In genomic region chr11:5291207-5291838, GRCh38 we compare ENCODE assay signal across 8 cellular contexts. TPM values are rescaled to one million over a fixed set of nuclear protein-coding genes. Genes with fewer than 3 reads are reported as not detected.
DNase-seq lines count a peak whose midpoint lies in the region; ATAC-seq and TF ChIP-seq lines count a peak whose summit lies in the region.

No MANE protein-coding gene starts in this region.

- no peaks in the 10 kb centered on the region for H3F3A ChIP-seq in Loucy (ENCODE audit: low read depth)

- H3K9ac ChIP-seq in HCT116 (ENCODE audit: low read length) (no peak overlapping the region), Loucy (ENCODE audit: low read depth, low read length, poor library complexity, severe bottlenecking) (no peak overlapping the region)

- POLR2A ChIA-PET in HCT116 (lab: Charles Lee): no interaction called here

- H3K4me3 ChIP-seq in HCT116 (replicated peaks in 1 of 2; ENCODE audit: low read depth in 1 of 2, low read length in 2 of 2) (no peak overlapping the region), Loucy (ENCODE audit: low read length, poor library complexity, severe bottlenecking) (no peak overlapping the region), upper lobe of right lung (no peak overlapping the region)

- H3K36me3 ChIP-seq in HCT116 (ENCODE audit: control insufficient read depth in 1 of 2, insufficient read depth in 2 of 2, low read length in 2 of 2) (peaks cover 0 to 3% of the 10 kb centered on the region in 2 experiments; a peak in 1 of 4 replicates), Loucy (ENCODE audit: insufficient read depth, low read length) (no peaks in the 10 kb centered on the region), upper lobe of right lung (no peaks in the 10 kb centered on the region)

- RAD21 ChIA-PET in HCT116 (lab: Charles Lee; ENCODE audit: low non-redundant PET in 1 of 2, low total read pairs in 2 of 2, uncharacterized antibody in 2 of 2, unreplicated experiment in 2 of 2): no interaction called here

- CTCF ChIA-PET in HCT116 (lab: Charles Lee): interaction anchor here (0.9 to 1.6 kb wide), 6 partner anchors 8 to 168 kb away, joined by 3 to 7 read pairs (median 4); no protein-coding TSS in a partner anchor

- H4K20me1 ChIP-seq in HCT116 (ENCODE audit: insufficient read depth) (no peaks in the 10 kb centered on the region; the same call in 1 of the 2 replicates), Loucy (ENCODE audit: insufficient read depth, low read length, poor library complexity, severe bottlenecking) (no peaks in the 10 kb centered on the region)

- DNase-seq in NOMO-1 treated with DMSO at 0.1 percent for 48 hours (lab: John Stamatoyannopoulos, UW; ENCODE audit: unreplicated experiment) (peak; percentile 1), NOMO-1 treated with dmso at 0.1 percent for 144 hours (lab: John Stamatoyannopoulos, UW; ENCODE audit: unreplicated experiment) (no peak), HCT116 (ENCODE audit: low read depth, low spot score) (peak; percentile 35), cerebellar cortex (ENCODE audit: low spot score) (peak; percentile 15), upper lobe of right lung (no peak), DMS153 (lab: John Stamatoyannopoulos, UW) (no peak), medulla oblongata (ENCODE audit: extremely low spot score) (no peak)

- BruUV-seq in HCT116 (replicated peaks; lab: Mats Ljungman, UMichigan): no TSS peak

- intact Hi-C loops in HCT116 (cut with micrococcal nuclease): loop anchor here (1.0 to 5.0 kb wide), 4 partner anchors 86 to 664 kb away; partner anchors contain the start of gene OR52N2
- intact Hi-C loops in upper lobe of right lung (cut with DNase I): no loop called here

- no peak for TF ChIP-seq POLR2A in HCT116 (IDR thresholded peaks at IDR 0.05; ENCODE audit: borderline replicate concordance, extremely low read depth, insufficient read depth, insufficient read length)

- H3K27me3 ChIP-seq in HCT116 (ENCODE audit: insufficient read depth, low read length) (no peaks in the 10 kb centered on the region), Loucy (ENCODE audit: insufficient read depth, low read length, poor library complexity, severe bottlenecking) (no peaks in the 10 kb centered on the region), upper lobe of right lung (no peaks in the 10 kb centered on the region)

- H3K9me2 ChIP-seq in HCT116 (ENCODE audit: insufficient read depth): no peaks in the 10 kb centered on the region
- no peaks in the 10 kb centered on the region for H3K9me2 ChIP-seq in Loucy (replicated peaks; ENCODE audit: low read depth, low read length)

- ATAC-seq in HCT116: peak; percentile 91
- ATAC-seq in upper lobe of right lung: peak; percentile 30

- TF ChIP-seq CTCF in HCT116 (IDR thresholded peaks at IDR 0.05 in 2 of 3, conservative IDR thresholded peaks at IDR 0.05 in 1 of 3; ENCODE audit: borderline replicate concordance in 1 of 3, insufficient read depth in 1 of 3, low read depth in 2 of 3, low read length in 2 of 3) (peak; percentile 71 to 87 (median 79)), Loucy (conservative IDR thresholded peaks at IDR 0.05; ENCODE audit: low read length) (peak; percentile 71), upper lobe of right lung (IDR thresholded peaks at IDR 0.05) (peak; percentile 24)

- no peak overlapping the region for H3K4me2 ChIP-seq in HCT116 (ENCODE audit: low read length)
- H3K4me2 ChIP-seq in Loucy (ENCODE audit: low read depth, low read length, poor library complexity, severe bottlenecking): no peak overlapping the region

- H3K79me2 ChIP-seq in HCT116 (ENCODE audit: insufficient read depth, low read length) (no peaks in the 10 kb centered on the region), Loucy (ENCODE audit: insufficient read depth, low read length) (no peaks in the 10 kb centered on the region)

- H2AFZ ChIP-seq in HCT116 (ENCODE audit: low read depth, low read length, poor library complexity, severe bottlenecking) (no peak overlapping the region), Loucy (ENCODE audit: low read length) (peak overlapping the region; percentile 38; the same call in 1 of the 2 replicates)

- H3K9me3 ChIP-seq in HCT116 (ENCODE audit: control insufficient read depth in 1 of 2, insufficient read depth in 1 of 2, low read depth in 1 of 2, low read length in 2 of 2): no peaks in the 10 kb centered on the region
- no peaks in the 10 kb centered on the region for H3K9me3 ChIP-seq in Loucy (ENCODE audit: insufficient read depth, low read depth, low read length)
- H3K9me3 ChIP-seq in upper lobe of right lung: no peaks in the 10 kb centered on the region

- no peak overlapping the region for H3K27ac ChIP-seq in HCT116 (ENCODE audit: low read depth, low read length)
- no peak overlapping the region for H3K27ac ChIP-seq in upper lobe of right lung

- H3K4me1 ChIP-seq in HCT116 (ENCODE audit: control insufficient read depth in 1 of 2, insufficient read depth in 2 of 2, low read length in 2 of 2) (peaks cover 0 to 5% of the 10 kb centered on the region in 2 experiments; a peak in 1 of 4 replicates), Loucy (ENCODE audit: insufficient read depth, low read length, poor library complexity, severe bottlenecking) (no peaks in the 10 kb centered on the region), upper lobe of right lung (no peaks in the 10 kb centered on the region)

- peak; percentile 82 for TF ChIP-seq RAD21 in HCT116 (IDR thresholded peaks at IDR 0.05; ENCODE audit: low read depth)

TF ChIP-seq in HCT116, 20 proteins besides CTCF, POLR2A, EP300 and RAD21:
- peak; percentile 75 for TF ChIP-seq YY1 (IDR thresholded peaks at IDR 0.05; ENCODE audit: extremely low read depth, insufficient replicate concordance, low read depth, low read length)
- TF ChIP-seq SIN3A (IDR thresholded peaks at IDR 0.05; ENCODE audit: low read depth): no peak
- no peak for TF ChIP-seq SP1 (IDR thresholded peaks at IDR 0.05; ENCODE audit: low read depth)
- TF ChIP-seq REST (IDR thresholded peaks at IDR 0.05; ENCODE audit: low read depth): no peak

RNA-seq across cellular contexts. Expression of gene OR51B4, which starts 10.4 kb away (rescaled TPM):
- total RNA-seq in HCT116 (2021; ENCODE audit: unreplicated experiment) (43.7 TPM), upper lobe of right lung (not detected)
- polyA plus RNA-seq in HCT116 (2012): 19.8 and 28.4 TPM in 2 replicates

RNA-seq across cellular contexts. Expression of gene HBE1, which starts 21.6 kb away (rescaled TPM):
- total RNA-seq in HCT116 (2021; ENCODE audit: unreplicated experiment): 212 TPM
- polyA plus RNA-seq in HCT116 (2012): 273 TPM in 2 replicates
- not detected for total RNA-seq in upper lobe of right lung

RNA-seq across cellular contexts. Expression of gene OR51B2, which starts 32.8 kb away (rescaled TPM):
- total RNA-seq in HCT116 (2021; ENCODE audit: unreplicated experiment): 17.1 TPM
- polyA plus RNA-seq in HCT116 (2012): 8.0 and 8.6 TPM in 2 replicates
- total RNA-seq in upper lobe of right lung: not detected

RNA-seq across cellular contexts. Expression of gene HBG2, which starts 36.7 kb away (rescaled TPM):
- total RNA-seq in HCT116 (2021; ENCODE audit: unreplicated experiment) (48.1 TPM), upper lobe of right lung (1.0 TPM)
- polyA plus RNA-seq in HCT116 (2012): 11.1 and 13.3 TPM in 2 replicates

RNA-seq across cellular contexts. Expression of gene HBG1, which starts 41.7 kb away (rescaled TPM):
- total RNA-seq in HCT116 (2021; ENCODE audit: unreplicated experiment) (3.6 TPM), upper lobe of right lung (not detected)
- not detected in 2 replicates for polyA plus RNA-seq in HCT116 (2012)

Comparison
In these comparisons a context has a peak if more than half of its experiments do, and no peak if none do; other contexts are left out.
1. DNase-seq: peak in NOMO-1 treated with DMSO at 0.1 percent for 48 hours (single experiment), HCT116 (single experiment) and cerebellar cortex (single experiment); none in NOMO-1 treated with dmso at 0.1 percent for 144 hours (single experiment), upper lobe of right lung (single experiment), DMS153 (single experiment) and medulla oblongata (single experiment).
2. CTCF ChIP-seq: peak in every context shown above with its lines; median percentile 79 in HCT116; 71 in Loucy; 24 in upper lobe of right lung.
3. RNA of gene OR51B4, which starts 10.4 kb away (total RNA-seq): 43.7 TPM in HCT116 (single experiment); not detected in upper lobe of right lung (single experiment); every median in the first group is over 10 times any median in the second.
4. RNA of gene OR51B2, which starts 32.8 kb away (total RNA-seq): 17.1 TPM in HCT116 (single experiment); not detected in upper lobe of right lung (single experiment); every median in the first group is over 10 times any median in the second.